8 cellular contexts compared by ENCODE assay signal in the genomic region with DNA sequence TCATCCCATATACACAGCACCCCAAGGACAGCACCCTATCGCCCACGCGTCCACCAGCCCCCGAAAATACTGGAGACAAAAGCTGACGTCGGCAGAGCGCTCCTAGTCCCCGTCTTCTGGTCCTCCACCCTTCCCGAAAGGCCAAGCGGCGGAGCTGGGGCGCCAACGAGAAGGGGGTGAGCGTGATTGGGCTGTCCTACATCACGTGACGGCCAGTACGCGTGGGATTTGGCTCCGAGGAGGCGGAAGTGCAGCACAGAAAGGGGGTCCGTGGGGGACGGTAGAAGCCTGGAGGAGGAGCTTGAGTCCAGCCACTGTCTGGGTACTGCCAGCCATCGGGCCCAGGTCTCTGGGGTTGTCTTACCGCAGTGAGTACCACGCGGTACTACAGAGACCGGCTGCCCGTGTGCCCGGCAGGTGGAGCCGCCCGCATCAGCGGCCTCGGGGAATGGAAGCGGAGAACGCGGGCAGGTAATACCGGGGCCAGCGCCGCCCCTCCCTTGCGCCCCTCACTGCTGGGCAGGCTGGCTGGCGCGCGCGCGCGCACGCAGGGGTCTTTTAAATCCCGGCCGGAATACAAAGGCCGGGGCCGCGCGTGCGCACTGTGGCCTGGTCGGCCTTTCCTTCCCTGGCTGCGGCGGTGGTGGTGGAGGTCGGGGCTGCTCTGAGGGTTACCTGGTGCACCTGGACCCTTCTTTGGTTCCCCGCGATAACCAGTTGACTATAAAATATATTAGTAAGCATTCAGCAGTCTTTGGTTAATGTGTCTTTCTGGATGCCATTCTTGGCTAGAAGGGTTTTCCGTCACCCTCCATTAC. TPM values are rescaled to one million over a fixed set of nuclear protein-coding genes. Genes with fewer than 3 reads are reported as not detected.
A peak's percentile ranks its signal among the peaks of the same experiment; 100 is the strongest.
DNase-seq lines count a peak whose midpoint lies in the region; ATAC-seq and TF ChIP-seq lines count a peak whose summit lies in the region.

Gene TDG, plus strand, starts transcription at position 283 of the 818 bp plus-strand sequence. Its CDS starts 166 bp downstream, at position 449.

- peak; percentile 99 for DNase-seq in DMS53 treated with DMSO at 0.1 percent for 48 hours (lab: John Stamatoyannopoulos, UW; ENCODE audit: unreplicated experiment)
- peak; percentile 96 for DNase-seq in KG1 (lab: John Stamatoyannopoulos, UW)
- DNase-seq in Panc1 (ENCODE audit: low read depth, low spot score): peak; percentile 79
- DNase-seq in activated T-cell treated with anti-CD3 and anti-CD28 coated beads, Interleukin-2, amount 50 U/mL, for 48 hours: peak; percentile 96
- peak; percentile 97 to 98 for DNase-seq in stimulated activated CD8-positive, alpha-beta memory T cell treated with anti-CD3 and anti-CD28 coated beads, Interleukin-7, amount 100 ng/mL, for 4 hours (ENCODE audit: low read depth in 2 of 2)

- intact Hi-C loops in Panc1 (cut with micrococcal nuclease; ENCODE audit: unreplicated experiment): no loop called here

- POLR2A ChIA-PET in Panc1 (lab: Charles Lee): interaction anchor here (1.1 to 1.2 kb wide), 2 partner anchors 9 to 36 kb away, joined by 3 to 5 read pairs; a partner anchor contains a TSS

- H3K27ac ChIP-seq in Panc1 (ENCODE audit: low read length): peak within 1 kb of the TSS; percentile 99
- H3K27ac ChIP-seq in muscle layer of duodenum (ENCODE audit: low read length): peak within 1 kb of the TSS; percentile 99

- H3K4me1 ChIP-seq in Panc1 (ENCODE audit: control insufficient read depth, insufficient read depth, low read length): peaks cover 21% of the 10 kb centered on the region
- peaks cover 7 to 32% of the 10 kb centered on the region in 2 donors for H3K4me1 ChIP-seq in muscle layer of duodenum (ENCODE audit: control insufficient read depth in 1 of 2, insufficient read depth in 2 of 2, low read length in 2 of 2)

- ATAC-seq in GM21723 (IDR thresholded peaks at IDR 0.05; ENCODE audit: unreplicated experiment) (peak; percentile 88), Panc1 (peak; percentile 98), esophagus mucosa (peak; percentile 99)

- TF ChIP-seq CTCF in Panc1 (IDR thresholded peaks at IDR 0.05): no peak

- in situ Hi-C loops in Panc1 (cut with HindIII; ENCODE audit: low pct_unique_long_range_greater_than_20kb, low sequenced_read_pairs): no loop called here

- peaks cover 7% of the 10 kb centered on the region for H3K36me3 ChIP-seq in Panc1 (ENCODE audit: control insufficient read depth, insufficient read depth, low read length)
- peaks cover 0 to 3% of the 10 kb centered on the region in 2 donors for H3K36me3 ChIP-seq in muscle layer of duodenum (ENCODE audit: control insufficient read depth in 1 of 2, insufficient read depth in 2 of 2, low read length in 2 of 2)

- H3K9me3 ChIP-seq in Panc1 (ENCODE audit: control insufficient read depth, insufficient read depth, low read depth, low read length) (no peaks in the 10 kb centered on the region), muscle layer of duodenum (ENCODE audit: control insufficient read depth in 1 of 2, low read length in 2 of 2) (no peaks in the 10 kb centered on the region)

- no TSS peak for BruUV-seq in Panc1 (replicated peaks; lab: Mats Ljungman, UMichigan)

- no peaks in the 10 kb centered on the region for H3K27me3 ChIP-seq in Panc1 (ENCODE audit: control insufficient read depth, insufficient read depth, low read length)
- no peaks in the 10 kb centered on the region for H3K27me3 ChIP-seq in muscle layer of duodenum (ENCODE audit: low read depth, low read length)

- CTCF ChIA-PET in Panc1 (lab: Charles Lee): interaction anchor here (0.6 kb wide), 1 partner anchor 119 kb away, joined by 3 read pairs; no protein-coding TSS in a partner anchor

- H3K4me3 ChIP-seq in Panc1 (ENCODE audit: low read depth in 2 of 2, low read length in 2 of 2): peak within 1 kb of the TSS; percentile 93 to 96
- peak within 1 kb of the TSS; percentile 77 to 88 for H3K4me3 ChIP-seq in muscle layer of duodenum (ENCODE audit: low read depth in 1 of 2, low read length in 2 of 2)

RNA-seq across cellular contexts. Expression of gene TDG, which starts in this region (rescaled TPM):
- total RNA-seq in Panc1 (2021; ENCODE audit: unreplicated experiment): 38.2 TPM
- polyA plus RNA-seq in Panc1 (2012; ENCODE audit: insufficient read length): 19.6 TPM
- 20.4 TPM for total RNA-seq in esophagus mucosa

Comparison
In these comparisons a context has a peak if more than half of its experiments do, and no peak if none do; other contexts are left out.
1. Peak in every context shown above with its lines: DNase-seq, ATAC-seq, H3K4me3 ChIP-seq and H3K27ac ChIP-seq.